19 cellular contexts compared by ENCODE assay signal in genomic region chr12:109209082-109209481, GRCh38.
DNase-seq lines count a peak whose midpoint lies in the region; ATAC-seq and TF ChIP-seq lines count a peak whose summit lies in the region.
"Had no signal": no experiment of that assay in that cellular context is flagged by ENCODE, and none has a peak within 500 bp of the region (broad histone marks: within the 10 kb centered on the region; RNA-seq: fewer than 3 reads in every experiment).

No MANE protein-coding gene starts in this region.

- H3K27me3 ChIP-seq in right atrium auricular region (no peaks in the 10 kb centered on the region), psoas muscle (ENCODE audit: insufficient read depth in 3 of 3, low read length in 2 of 3) (no peaks in the 10 kb centered on the region), colonic mucosa (no peaks in the 10 kb centered on the region)
- H3K27me3 ChIP-seq in CD4-positive, alpha-beta memory T cell (ENCODE audit: insufficient read depth, low read length) = no peaks in the 10 kb centered on the region

- H3K9me3 Mint-ChIP-seq in CD4-positive, alpha-beta memory T cell = no peaks in the 10 kb centered on the region
- H3K9me3 Mint-ChIP-seq in stimulated activated memory B cell treated with anti-CD40 and anti-IgM and Interleukin-4, amounts not matched to agents 10 μg/mL and 1 μg/mL and 100 μg/mL, for 72 hours = no peaks in the 10 kb centered on the region
- H3K9me3 Mint-ChIP-seq: CD4-positive, alpha-beta T cell; IgD-negative memory B cell had no signal

- 72 to 83% (median 79%) methylated on average over 13 to 14 of the region's 14 CpGs for WGBS in psoas muscle, 3 donors

- H3K4me3 ChIP-seq in right atrium auricular region = no peak overlapping the region
- H3K4me3 ChIP-seq in psoas muscle = no peak overlapping the region
- no peak overlapping the region for H3K4me3 ChIP-seq in colonic mucosa
- no peak overlapping the region for H3K4me3 ChIP-seq in CD4-positive, alpha-beta memory T cell (ENCODE audit: low read length in 2 of 2)
- H3K4me3 ChIP-seq: A549, GM23248 had no signal

- no peaks in the 10 kb centered on the region for H3K4me1 ChIP-seq in right atrium auricular region
- peaks cover 8% of the 10 kb centered on the region for H3K4me1 ChIP-seq in psoas muscle
- no peaks in the 10 kb centered on the region for H3K4me1 ChIP-seq in colonic mucosa
- H3K4me1 ChIP-seq in CD4-positive, alpha-beta memory T cell (ENCODE audit: insufficient read depth, low read length) = no peaks in the 10 kb centered on the region
- H3K4me1 ChIP-seq: A549 had no signal

- H3K27ac ChIP-seq in right atrium auricular region (no peak overlapping the region), cingulate gyrus (ENCODE audit: low read depth, low read length) (peak overlapping the region; percentile 47), psoas muscle (no peak overlapping the region), colonic mucosa (no peak overlapping the region)
- no peak overlapping the region for H3K27ac ChIP-seq in CD4-positive, alpha-beta memory T cell (ENCODE audit: low read depth, low read length)
- H3K27ac ChIP-seq: 22Rv1, A549, C4-2B, GM23248, HL-60 had no signal

- H3K36me3 ChIP-seq in right atrium auricular region (peaks cover 90% of the 10 kb centered on the region), psoas muscle (ENCODE audit: insufficient read depth in 1 of 2, low read depth in 1 of 2) (peaks cover 10 to 92% of the 10 kb centered on the region in 2 donors), colonic mucosa (no peaks in the 10 kb centered on the region)
- H3K36me3 ChIP-seq in CD4-positive, alpha-beta memory T cell (ENCODE audit: insufficient read depth, low read length) = no peaks in the 10 kb centered on the region

- ATAC-seq in left ventricle myocardium superior (peak; percentile 8), psoas muscle (peak in 3 of 4 donors; percentile 8 to 17 (median 11))
- no peak for ATAC-seq in stimulated activated memory B cell treated with anti-CD40 and anti-IgM and Interleukin-4, amounts not matched to agents 10 μg/mL and 1 μg/mL and 100 μg/mL, for 72 hours
- ATAC-seq: A549 had no signal

- POLR2A ChIA-PET in CD4-positive, alpha-beta memory T cell (lab: Charles Lee; ENCODE audit: partially characterized antibody) = no interaction called here

- no peak overlapping the region for H3K27ac Mint-ChIP-seq in CD4-positive, alpha-beta memory T cell
- H3K27ac Mint-ChIP-seq in stimulated activated memory B cell treated with anti-CD40 and anti-IgM and Interleukin-4, amounts not matched to agents 10 μg/mL and 1 μg/mL and 100 μg/mL, for 72 hours = no peak overlapping the region
- H3K27ac Mint-ChIP-seq: CD4-positive, alpha-beta T cell; IgD-negative memory B cell had no signal

- H3K9me3 ChIP-seq in right atrium auricular region (no peaks in the 10 kb centered on the region), psoas muscle (no peaks in the 10 kb centered on the region), colonic mucosa (no peaks in the 10 kb centered on the region)
- no peaks in the 10 kb centered on the region for H3K9me3 ChIP-seq in CD4-positive, alpha-beta memory T cell (ENCODE audit: control insufficient read depth in 1 of 2, low read length in 2 of 2)
- H3K9me3 ChIP-seq: A549 had no signal

- H3K27me3 Mint-ChIP-seq in CD4-positive, alpha-beta memory T cell = no peaks in the 10 kb centered on the region
- no peaks in the 10 kb centered on the region for H3K27me3 Mint-ChIP-seq in stimulated activated memory B cell treated with anti-CD40 and anti-IgM and Interleukin-4, amounts not matched to agents 10 μg/mL and 1 μg/mL and 100 μg/mL, for 72 hours
- H3K27me3 Mint-ChIP-seq: CD4-positive, alpha-beta T cell; IgD-negative memory B cell had no signal

- DNase-seq in left ventricle myocardium superior (no peak), right atrium auricular region (ENCODE audit: low spot score) (no peak), psoas muscle (peak in 1 of 2 donors; percentile 48), colonic mucosa (no peak)
- DNase-seq in CD4-positive, alpha-beta memory T cell = no peak
- DNase-seq: AML-193; CD4-positive, alpha-beta T cell; DMS153; DMS79; GDM1; GM23248; HCEC 1CT had no signal

- no peaks in the 10 kb centered on the region for H3K4me1 Mint-ChIP-seq in CD4-positive, alpha-beta memory T cell
- H3K4me1 Mint-ChIP-seq in stimulated activated memory B cell treated with anti-CD40 and anti-IgM and Interleukin-4, amounts not matched to agents 10 μg/mL and 1 μg/mL and 100 μg/mL, for 72 hours = no peaks in the 10 kb centered on the region
- H3K4me1 Mint-ChIP-seq: IgD-negative memory B cell had no signal

- peaks cover 7 to 40% of the 10 kb centered on the region in 2 donors for H3K36me3 Mint-ChIP-seq in CD4-positive, alpha-beta memory T cell
- H3K36me3 Mint-ChIP-seq in stimulated activated memory B cell treated with anti-CD40 and anti-IgM and Interleukin-4, amounts not matched to agents 10 μg/mL and 1 μg/mL and 100 μg/mL, for 72 hours = peaks cover 37% of the 10 kb centered on the region

- intact Hi-C loops in left ventricle myocardium superior (cut with micrococcal nuclease) (no loop called here), psoas muscle (cut with DNase I) (no loop called here), colonic mucosa (cut with DNase I) (no loop called here)
- intact Hi-C loops in CD4-positive, alpha-beta memory T cell (cut with micrococcal nuclease) = no loop called here

- CTCF ChIA-PET in CD4-positive, alpha-beta memory T cell (lab: Charles Lee; ENCODE audit: partially characterized antibody) = no interaction called here

- TF ChIP-seq CTCF in right atrium auricular region (IDR thresholded peaks at IDR 0.05) (no peak), psoas muscle (IDR thresholded peaks at IDR 0.05) (no peak), colonic mucosa (IDR thresholded peaks at IDR 0.05) (no peak)

- no peak overlapping the region for H3K4me3 Mint-ChIP-seq in CD4-positive, alpha-beta memory T cell
- H3K4me3 Mint-ChIP-seq in stimulated activated memory B cell treated with anti-CD40 and anti-IgM and Interleukin-4, amounts not matched to agents 10 μg/mL and 1 μg/mL and 100 μg/mL, for 72 hours = no peak overlapping the region
- H3K4me3 Mint-ChIP-seq: CD4-positive, alpha-beta T cell; IgD-negative memory B cell had no signal

- no peak overlapping the region for H3K9ac ChIP-seq in colonic mucosa (ENCODE audit: low read depth in 2 of 2, low read length in 2 of 2)
- H3K9ac ChIP-seq: GM23248 had no signal
